ENCODE assay signal across 1 cellular context in the genomic region with DNA sequence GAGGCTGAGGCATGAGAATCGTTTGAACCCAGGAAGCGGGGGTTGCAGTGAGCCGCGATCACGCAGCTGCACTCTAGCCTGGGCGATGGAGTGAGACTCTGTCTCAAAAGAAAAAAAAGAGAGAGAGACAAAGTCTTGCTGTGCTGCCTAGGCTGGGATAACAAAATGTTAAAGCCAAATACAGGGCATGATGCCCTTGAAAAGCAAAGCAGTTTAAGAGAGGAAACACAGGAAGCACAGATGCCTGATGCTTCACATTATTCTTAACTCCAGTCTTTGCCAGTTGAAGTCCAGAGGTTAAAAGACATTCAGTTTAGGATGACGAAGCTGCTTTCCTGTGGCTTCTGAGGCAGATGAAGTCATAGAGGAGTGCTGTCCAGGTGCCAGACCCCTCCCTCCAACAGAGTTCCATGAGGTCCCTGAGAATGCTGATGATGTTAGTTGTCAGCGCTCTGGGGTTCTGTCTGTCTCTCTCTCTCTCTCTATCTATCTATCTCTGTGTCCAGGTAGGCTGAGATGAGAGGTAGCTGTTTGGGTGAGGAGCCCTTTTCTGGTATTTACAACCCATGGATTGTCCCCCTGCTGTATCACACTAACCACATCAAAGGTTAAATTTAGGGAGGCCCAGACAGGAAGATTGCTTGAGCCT.
TF ChIP-seq lines count a peak whose summit lies in the region.

No MANE protein-coding gene starts in this region.

TF ChIP-seq in SK-N-SH treated with all-trans-retinoic acid at 6 μM for 48 hours, 23 proteins besides CTCF, POLR2A, EP300 and RAD21 (continued from another document):
- TF ChIP-seq, protein P1, sequence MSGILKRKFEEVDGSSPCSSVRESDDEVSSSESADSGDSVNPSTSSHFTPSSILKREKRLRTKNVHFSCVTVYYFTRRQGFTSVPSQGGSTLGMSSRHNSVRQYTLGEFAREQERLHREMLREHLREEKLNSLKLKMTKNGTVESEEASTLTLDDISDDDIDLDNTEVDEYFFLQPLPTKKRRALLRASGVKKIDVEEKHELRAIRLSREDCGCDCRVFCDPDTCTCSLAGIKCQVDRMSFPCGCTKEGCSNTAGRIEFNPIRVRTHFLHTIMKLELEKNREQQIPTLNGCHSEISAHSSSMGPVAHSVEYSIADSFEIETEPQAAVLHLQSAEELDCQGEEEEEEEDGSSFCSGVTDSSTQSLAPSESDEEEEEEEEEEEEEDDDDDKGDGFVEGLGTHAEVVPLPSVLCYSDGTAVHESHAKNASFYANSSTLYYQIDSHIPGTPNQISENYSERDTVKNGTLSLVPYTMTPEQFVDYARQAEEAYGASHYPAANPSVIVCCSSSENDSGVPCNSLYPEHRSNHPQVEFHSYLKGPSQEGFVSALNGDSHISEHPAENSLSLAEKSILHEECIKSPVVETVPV (CRISPR knock-in tag; IDR thresholded peaks at IDR 0.05): no peak
TF ChIP-seq in SK-N-SH treated with all-trans-retinoic acid at 6 μM for 48 hours: peak in this region for 0.
